In genomic region chr17:55144518-55144917, GRCh38 we compare ENCODE assay signal across 12 cellular contexts.
"Had no signal": no experiment of that assay in that cellular context is flagged by ENCODE, and none has a peak within 500 bp of the region (broad histone marks: within the 10 kb centered on the region; RNA-seq: fewer than 3 reads in every experiment).

No MANE protein-coding gene starts in this region.

- DNase-seq: activated CD4-positive, alpha-beta memory T cell treated with anti-CD3 and anti-CD28 coated beads, Interleukin-2, amount 10 ng/mL, durations not matched to agents 7 days and 5 days; activated CD4-positive, alpha-beta T cell treated with anti-CD3 and anti-CD28 coated beads for 36 hours; activated naive CD8-positive, alpha-beta T cell treated with anti-CD3 and anti-CD28 coated beads, Interleukin-2, amount 10 ng/mL, durations not matched to agents 7 days and 5 days; activated T-cell treated with anti-CD3 and anti-CD28 coated beads, Interleukin-2, amount 50 U/mL, for 48 hours; anterior cingulate cortex; dorsolateral prefrontal cortex; left cardiac atrium; naive thymus-derived CD4-positive, alpha-beta T cell; posterior cingulate gyrus; stimulated activated CD4-positive, alpha-beta T cell treated with anti-CD3 and anti-CD28 coated beads, Interleukin-15, amount 100 ng/mL, for 24 hours; stimulated activated CD4-positive, alpha-beta T cell treated with anti-CD3 and anti-CD28 coated beads, Interleukin-4, amount 100 ng/mL, for 24 hours; thyroid gland had no signal

- H3K4me3 ChIP-seq: dorsolateral prefrontal cortex, thyroid gland had no signal
